ENCODE assay signal across 8 cellular contexts in the genomic region with DNA sequence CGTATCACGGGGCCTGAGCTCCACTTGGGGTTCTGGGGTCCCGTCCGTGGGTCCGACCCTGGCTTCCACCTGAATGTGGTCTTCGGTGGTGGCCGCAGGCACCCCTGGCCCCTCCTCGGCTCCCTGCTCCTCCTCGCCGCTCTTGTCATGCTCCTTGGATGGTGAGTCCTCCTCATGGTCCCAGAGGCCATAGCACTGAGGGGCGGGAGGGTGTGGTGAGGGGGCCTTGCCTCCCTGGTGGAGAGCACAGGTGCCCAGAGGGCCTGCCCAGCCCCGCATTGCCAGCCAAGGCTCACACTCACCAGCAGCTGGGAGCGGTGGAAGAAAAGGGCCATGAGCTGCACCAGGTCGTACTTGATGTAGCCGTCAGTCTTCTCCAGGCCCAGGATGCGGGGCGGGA.
"Had no signal": no experiment of that assay in that cellular context is flagged by ENCODE, and none has a peak within 500 bp of the region (broad histone marks: within the 10 kb centered on the region; RNA-seq: fewer than 3 reads in every experiment).

No MANE protein-coding gene starts in this region.

- H3K27ac Mint-ChIP-seq: GM23338 had no signal

- H3K4me3 ChIP-seq: GM23338 had no signal

- H3K4me3 Mint-ChIP-seq: GM23338, H9 had no signal

- H3K27ac ChIP-seq: KMS-11 had no signal

- ATAC-seq: GM23338 had no signal

- H3K4me1 Mint-ChIP-seq: GM23338, H9 had no signal

- H3K9me3 Mint-ChIP-seq: GM23338, H9 had no signal

- H2AFZ ChIP-seq: GM23338 had no signal

- H3K9ac ChIP-seq: KMS-11 had no signal

- DNase-seq: H9, HCEC 1CT, KBM-7 had no signal

- FAIRE-seq: H1, H54, HTR-8/SVneo had no signal

- H3K4me2 ChIP-seq: GM23338, KMS-11 had no signal
